Comparison of ENCODE assay signal across 20 cellular contexts in the genomic region with DNA sequence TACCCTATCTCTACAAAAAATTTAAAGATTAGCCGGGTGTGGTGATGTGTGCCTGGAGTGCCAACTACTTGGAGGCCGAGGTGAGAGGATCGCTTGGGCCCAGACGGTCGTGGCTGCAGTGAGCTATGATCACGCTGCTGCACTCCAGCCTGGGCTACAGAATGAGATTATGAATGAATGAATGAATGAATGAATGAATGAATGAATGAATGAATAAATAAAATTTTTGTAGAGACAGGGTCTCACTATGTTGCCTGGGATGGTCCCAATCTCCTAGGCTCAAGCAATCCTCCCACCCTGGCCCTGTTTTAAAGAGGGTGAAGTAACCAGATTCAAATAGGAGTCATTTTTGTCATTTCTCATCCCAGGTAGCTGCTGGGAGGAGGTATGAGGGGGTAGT.
"Had no signal": no experiment of that assay in that cellular context is flagged by ENCODE, and none has a peak within 500 bp of the region (broad histone marks: within the 10 kb centered on the region; RNA-seq: fewer than 3 reads in every experiment).

No MANE protein-coding gene starts in this region.

- H3K9me3 ChIP-seq: left ventricle myocardium inferior, mucosa of descending colon, prostate gland, SJSA1, stomach, testis had no signal

- H3K27me3 Mint-ChIP-seq: activated CD4-positive, alpha-beta T cell treated with anti-CD3 and anti-CD28 coated beads, Interleukin-2, amount 10 ng/mL, durations not matched to agents 7 days and 5 days; activated CD8-positive, alpha-beta memory T cell treated with anti-CD3 and anti-CD28 coated beads, Interleukin-2, amount 10 ng/mL, durations not matched to agents 7 days and 5 days had no signal

- H3K36me3 Mint-ChIP-seq: brain had no signal

- ATAC-seq: mucosa of descending colon, right cardiac atrium had no signal

- H3K27ac Mint-ChIP-seq: activated CD4-positive, alpha-beta T cell treated with anti-CD3 and anti-CD28 coated beads, Interleukin-2, amount 10 ng/mL, durations not matched to agents 7 days and 5 days; brain; nephron progenitor cell had no signal

- DNase-seq: activated CD4-positive, alpha-beta T cell treated with anti-CD3 and anti-CD28 coated beads, Interleukin-2, amount 10 ng/mL, durations not matched to agents 7 days and 5 days; activated CD4-positive, CD25-positive, alpha-beta regulatory T cell; activated CD8-positive, alpha-beta memory T cell treated with anti-CD3 and anti-CD28 coated beads, Interleukin-2, amount 10 ng/mL, durations not matched to agents 7 days and 5 days; central memory CD4-positive, alpha-beta T cell; foreskin fibroblast; hippocampal formation; left ventricle myocardium inferior; mucosa of descending colon; nephron progenitor cell; occipital lobe; right cardiac atrium; stimulated activated CD4-positive, alpha-beta T cell treated with anti-CD3 and anti-CD28 coated beads, Interleukin-4, amount 100 ng/mL, for 4 hours; stimulated activated CD8-positive, alpha-beta memory T cell treated with anti-CD3 and anti-CD28 coated beads, Interleukin-4, amount 100 ng/mL, for 48 hours; stomach; testis had no signal

- H3K36me3 ChIP-seq: left ventricle myocardium inferior, prostate gland, SJSA1, stomach had no signal

- H3K27me3 ChIP-seq: SJSA1, stomach, testis had no signal

- H3K9me3 Mint-ChIP-seq: activated CD4-positive, alpha-beta T cell treated with anti-CD3 and anti-CD28 coated beads, Interleukin-2, amount 10 ng/mL, durations not matched to agents 7 days and 5 days; brain; nephron progenitor cell had no signal

- H3K4me3 ChIP-seq: coronary artery, left ventricle myocardium inferior, mucosa of descending colon, prostate gland, SJSA1, smooth muscle cell, stomach, testis had no signal

- H3K4me3 Mint-ChIP-seq: activated CD4-positive, alpha-beta T cell treated with anti-CD3 and anti-CD28 coated beads, Interleukin-2, amount 10 ng/mL, durations not matched to agents 7 days and 5 days; activated CD8-positive, alpha-beta memory T cell treated with anti-CD3 and anti-CD28 coated beads, Interleukin-2, amount 10 ng/mL, durations not matched to agents 7 days and 5 days; brain; nephron progenitor cell had no signal

- H3K27ac ChIP-seq: coronary artery, SJSA1, testis had no signal
